ENCODE assay signal across 22 cellular contexts in the genomic region with DNA sequence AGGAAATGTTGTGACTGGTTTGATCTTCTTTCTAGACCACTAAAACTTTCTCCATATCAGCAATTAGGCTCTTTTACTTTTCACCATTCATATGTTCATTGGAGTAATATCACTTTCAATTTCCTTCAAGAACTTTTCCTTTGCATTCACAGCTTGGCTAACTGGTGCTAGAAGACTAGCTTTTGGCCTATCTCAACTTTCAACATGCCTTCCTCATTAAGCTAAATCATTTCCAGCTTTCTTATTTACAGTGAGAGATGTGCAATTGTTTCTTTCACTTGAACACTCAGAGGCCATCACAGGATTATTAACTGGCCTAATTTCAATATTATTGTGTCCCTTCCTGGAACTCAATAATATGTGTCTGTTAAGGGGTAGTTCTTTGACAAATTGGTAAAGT.
"Had no signal": no experiment of that assay in that cellular context is flagged by ENCODE, and none has a peak within 500 bp of the region (broad histone marks: within the 10 kb centered on the region; RNA-seq: fewer than 3 reads in every experiment).

No MANE protein-coding gene starts in this region.

- H3K9ac ChIP-seq: SK-N-SH had no signal

- H3K4me2 ChIP-seq: SK-N-SH had no signal

- H3K27me3 ChIP-seq: MG63 had no signal

- H3K4me3 ChIP-seq: MG63 had no signal

- ATAC-seq: HepG2 had no signal

- H3K9me3 ChIP-seq: MG63, SK-N-SH had no signal

- DNase-seq: IMR-90, Karpas-422, KG1, MG63, NCI-H1092, NCI-H1105 treated with DMSO at 0.1 percent for 48 hours, NCI-H1417 treated with DMSO at 0.1 percent for 48 hours, NCI-H146, NCI-H187, NCI-H2029, NCI-H2081 treated with DMSO at 0.1 percent for 48 hours, NCI-H2171, NCI-H226, NCI-H446, NCI-H510A, NCI-H524 treated with DMSO at 0.1 percent for 48 hours, NCI-H69, NCI-H774, Right ventricle myocardium superior, RPMI8226, SK-N-SH had no signal
